1 cellular context compared by ENCODE assay signal in the genomic region with DNA sequence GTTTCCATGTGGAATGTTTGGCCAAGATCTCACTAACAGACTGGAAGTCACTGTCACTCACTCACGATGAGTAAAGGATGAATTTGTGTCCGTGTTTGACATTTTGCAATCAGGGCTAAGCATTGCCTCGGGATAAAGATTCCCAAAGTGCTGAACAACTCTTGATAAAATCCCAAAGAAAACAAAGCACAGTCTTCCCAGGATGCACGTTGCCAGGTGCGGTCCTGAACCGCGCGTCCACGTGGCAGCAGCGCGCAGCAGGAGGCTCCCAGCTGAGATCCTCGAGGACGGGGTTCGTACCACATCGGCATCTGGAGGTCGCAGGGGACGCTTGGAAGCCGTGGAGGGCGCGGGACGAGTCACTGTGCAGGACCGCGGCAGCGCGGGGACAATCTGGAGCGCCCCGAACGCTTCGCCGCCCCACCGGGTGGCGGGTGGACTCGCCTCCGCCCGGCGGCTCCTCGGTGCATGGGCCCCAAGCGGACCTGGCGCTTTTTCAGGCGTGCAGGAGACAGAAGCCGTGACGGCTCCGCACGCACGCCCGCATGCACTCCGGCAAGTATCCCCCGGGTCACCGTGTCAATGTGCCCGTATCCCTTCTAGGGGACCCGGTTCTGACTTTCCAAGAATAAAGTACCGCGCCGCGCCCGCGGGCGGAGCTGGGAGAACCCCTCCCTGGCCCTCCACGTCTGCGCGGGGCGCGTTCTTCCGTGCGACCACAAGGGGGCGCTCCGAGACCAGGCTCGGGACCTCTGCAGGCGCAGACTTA.
TF ChIP-seq lines count a peak whose summit lies in the region.

No MANE protein-coding gene starts in this region.

TF ChIP-seq in HEK293, 187 proteins besides CTCF, POLR2A, EP300 and RAD21 (continued from another document):
- TF ChIP-seq ZNF16 (tag by site-specific recombination; IDR thresholded peaks at IDR 0.05; ENCODE audit: low read depth): no peak
- TF ChIP-seq, protein P1, sequence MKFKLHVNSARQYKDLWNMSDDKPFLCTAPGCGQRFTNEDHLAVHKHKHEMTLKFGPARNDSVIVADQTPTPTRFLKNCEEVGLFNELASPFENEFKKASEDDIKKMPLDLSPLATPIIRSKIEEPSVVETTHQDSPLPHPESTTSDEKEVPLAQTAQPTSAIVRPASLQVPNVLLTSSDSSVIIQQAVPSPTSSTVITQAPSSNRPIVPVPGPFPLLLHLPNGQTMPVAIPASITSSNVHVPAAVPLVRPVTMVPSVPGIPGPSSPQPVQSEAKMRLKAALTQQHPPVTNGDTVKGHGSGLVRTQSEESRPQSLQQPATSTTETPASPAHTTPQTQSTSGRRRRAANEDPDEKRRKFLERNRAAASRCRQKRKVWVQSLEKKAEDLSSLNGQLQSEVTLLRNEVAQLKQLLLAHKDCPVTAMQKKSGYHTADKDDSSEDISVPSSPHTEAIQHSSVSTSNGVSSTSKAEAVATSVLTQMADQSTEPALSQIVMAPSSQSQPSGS (tag by site-specific recombination; IDR thresholded peaks at IDR 0.05; ENCODE audit: low read depth): no peak
- peak; percentile 48; the same call in 1 of the 2 replicates for TF ChIP-seq ZBTB7A (tag by site-specific recombination; IDR thresholded peaks at IDR 0.05; ENCODE audit: low read depth)
- TF ChIP-seq IKZF3 (tag by site-specific recombination; IDR thresholded peaks at IDR 0.05): peak; percentile 35; the same call in 1 of the 2 replicates
- TF ChIP-seq ZNF560 (tag by site-specific recombination; IDR thresholded peaks at IDR 0.05; ENCODE audit: borderline replicate concordance): no peak
- TF ChIP-seq ZNF157 (tag by site-specific recombination; IDR thresholded peaks at IDR 0.05): no peak
- no peak for TF ChIP-seq SALL2 (tag by site-specific recombination; IDR thresholded peaks at IDR 0.05; ENCODE audit: borderline replicate concordance)
- TF ChIP-seq ZNF280D (tag by site-specific recombination; IDR thresholded peaks at IDR 0.05): no peak
- TF ChIP-seq ZNF677 (tag by site-specific recombination; IDR thresholded peaks at IDR 0.05): no peak
